ENCODE assay signal across 1 cellular context in the genomic region with DNA sequence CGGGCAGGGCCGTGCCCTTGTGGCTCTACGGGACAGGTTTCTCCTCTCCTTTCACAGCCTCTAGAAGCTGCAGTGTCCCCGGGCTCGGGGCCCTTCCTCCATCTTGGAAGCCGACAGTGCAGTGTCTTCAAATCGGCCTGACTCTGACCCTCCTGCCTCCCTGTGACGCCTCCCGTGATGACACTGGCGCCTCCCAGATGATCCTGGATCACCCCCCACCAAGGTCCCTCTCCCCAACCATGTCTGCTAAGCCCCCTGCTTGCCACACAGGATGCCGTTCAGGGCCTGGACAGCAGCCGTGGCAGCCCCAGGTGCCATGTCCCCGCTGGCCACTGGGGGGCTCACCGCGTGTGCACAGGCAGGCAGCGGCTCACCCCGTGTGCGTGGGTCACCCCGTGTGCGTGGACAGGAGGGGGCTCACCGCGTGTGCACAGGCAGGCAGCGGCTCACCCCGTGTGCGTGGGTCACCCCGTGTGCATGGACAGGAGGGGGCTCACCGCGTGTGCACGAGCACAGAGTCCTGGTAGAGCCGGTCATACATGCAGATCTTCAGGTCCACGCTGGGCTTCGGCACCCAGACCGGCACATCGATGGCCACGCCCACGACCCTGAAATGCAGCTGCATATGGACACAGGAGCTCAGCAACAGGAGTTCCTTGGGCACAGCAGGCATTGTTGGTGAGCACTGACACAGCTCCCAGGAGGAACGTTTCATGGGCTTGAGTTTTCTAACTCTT.
A peak's percentile ranks its signal among the peaks of the same experiment; 100 is the strongest.
TF ChIP-seq lines count a peak whose summit lies in the region.

No MANE protein-coding gene starts in this region.

TF ChIP-seq in K562, 482 proteins besides CTCF, POLR2A, EP300 and RAD21 (continued from another document and continues in another):
- TF ChIP-seq CREB5 (CRISPR knock-in tag; IDR thresholded peaks at IDR 0.05) (no peak), HNRNPUL1 (IDR thresholded peaks at IDR 0.05; ENCODE audit: low read length) (no peak), EZH2 (IDR thresholded peaks at IDR 0.05; ENCODE audit: borderline replicate concordance, low read depth, low read length) (0 out of 2 replicates have a peak, but pooled peaks have one; percentile 41), PHF21A (IDR thresholded peaks at IDR 0.05; ENCODE audit: borderline replicate concordance, low read depth) (no peak), CEBPG (CRISPR knock-in tag; IDR thresholded peaks at IDR 0.05) (0 out of 2 replicates have a peak, but pooled peaks have one; percentile 20), CEBPG (tag; conservative IDR thresholded peaks at IDR 0.05 in 1 of 2, IDR thresholded peaks at IDR 0.05 in 1 of 2) (no peak), FOXP4 (CRISPR knock-in tag; IDR thresholded peaks at IDR 0.05; ENCODE audit: borderline replicate concordance) (no peak), GTF2E2 (tag; IDR thresholded peaks at IDR 0.05) (no peak), ZNF407 (IDR thresholded peaks at IDR 0.05; ENCODE audit: low read depth) (no peak), NR1H2 (CRISPR knock-in tag; IDR thresholded peaks at IDR 0.05) (no peak), ILF3 (IDR thresholded peaks at IDR 0.05; ENCODE audit: borderline replicate concordance) (no peak), RBM22 (IDR thresholded peaks at IDR 0.05; ENCODE audit: low read depth, low read length, poor library complexity, severe bottlenecking) (no peak), TCF3 (CRISPR knock-in tag; IDR thresholded peaks at IDR 0.05) (no peak), KAT7 (CRISPR knock-in tag; IDR thresholded peaks at IDR 0.05; ENCODE audit: borderline replicate concordance) (no peak), SP2 (IDR thresholded peaks at IDR 0.05; ENCODE audit: extremely low read depth, low read depth, low read length, poor library complexity, severe bottlenecking) (no peak), MEF2D (tag; conservative IDR thresholded peaks at IDR 0.05; ENCODE audit: low read depth) (no peak), EGR1 (conservative IDR thresholded peaks at IDR 0.05) (no peak), TAF7 (tag; IDR thresholded peaks at IDR 0.05) (no peak), ZBTB8A (IDR thresholded peaks at IDR 0.05; ENCODE audit: partially characterized antibody) (no peak), MAFK (IDR thresholded peaks at IDR 0.05; ENCODE audit: low read length) (no peak), ZBTB33 (CRISPR knock-in tag; IDR thresholded peaks at IDR 0.05) (no peak), ZNF695 (CRISPR knock-in tag; IDR thresholded peaks at IDR 0.05) (no peak), ZNF79 (CRISPR knock-in tag; IDR thresholded peaks at IDR 0.05; ENCODE audit: low read depth) (no peak), CEBPB (tag; IDR thresholded peaks at IDR 0.05) (no peak), RCOR1 (IDR thresholded peaks at IDR 0.05; ENCODE audit: borderline replicate concordance in 1 of 2, low read depth in 2 of 2, low read length in 2 of 2) (peak in 1 of 2 experiments; percentile 31; a peak in 1 of 4 replicates), FOXK2 (conservative IDR thresholded peaks at IDR 0.05 in 1 of 2, IDR thresholded peaks at IDR 0.05 in 1 of 2; ENCODE audit: low read depth in 2 of 2) (no peak), PURB (CRISPR knock-in tag; IDR thresholded peaks at IDR 0.05; ENCODE audit: low read depth) (no peak), RFX1 (IDR thresholded peaks at IDR 0.05) (no peak), ZNF395 (CRISPR knock-in tag; IDR thresholded peaks at IDR 0.05) (no peak), ZC3H11A (IDR thresholded peaks at IDR 0.05; ENCODE audit: low read depth, low read length) (no peak), FIP1L1 (IDR thresholded peaks at IDR 0.05; ENCODE audit: low read depth, low read length, poor library complexity, severe bottlenecking) (no peak), RHOXF2B (CRISPR knock-in tag; conservative IDR thresholded peaks at IDR 0.05) (no peak), LCOR (CRISPR knock-in tag; IDR thresholded peaks at IDR 0.05) (no peak)
- TF ChIP-seq, protein P1, sequence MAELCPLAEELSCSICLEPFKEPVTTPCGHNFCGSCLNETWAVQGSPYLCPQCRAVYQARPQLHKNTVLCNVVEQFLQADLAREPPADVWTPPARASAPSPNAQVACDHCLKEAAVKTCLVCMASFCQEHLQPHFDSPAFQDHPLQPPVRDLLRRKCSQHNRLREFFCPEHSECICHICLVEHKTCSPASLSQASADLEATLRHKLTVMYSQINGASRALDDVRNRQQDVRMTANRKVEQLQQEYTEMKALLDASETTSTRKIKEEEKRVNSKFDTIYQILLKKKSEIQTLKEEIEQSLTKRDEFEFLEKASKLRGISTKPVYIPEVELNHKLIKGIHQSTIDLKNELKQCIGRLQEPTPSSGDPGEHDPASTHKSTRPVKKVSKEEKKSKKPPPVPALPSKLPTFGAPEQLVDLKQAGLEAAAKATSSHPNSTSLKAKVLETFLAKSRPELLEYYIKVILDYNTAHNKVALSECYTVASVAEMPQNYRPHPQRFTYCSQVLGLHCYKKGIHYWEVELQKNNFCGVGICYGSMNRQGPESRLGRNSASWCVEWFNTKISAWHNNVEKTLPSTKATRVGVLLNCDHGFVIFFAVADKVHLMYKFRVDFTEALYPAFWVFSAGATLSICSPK (IDR thresholded peaks at IDR 0.05; ENCODE audit: borderline replicate concordance), result no peak
- TF ChIP-seq, protein P2, sequence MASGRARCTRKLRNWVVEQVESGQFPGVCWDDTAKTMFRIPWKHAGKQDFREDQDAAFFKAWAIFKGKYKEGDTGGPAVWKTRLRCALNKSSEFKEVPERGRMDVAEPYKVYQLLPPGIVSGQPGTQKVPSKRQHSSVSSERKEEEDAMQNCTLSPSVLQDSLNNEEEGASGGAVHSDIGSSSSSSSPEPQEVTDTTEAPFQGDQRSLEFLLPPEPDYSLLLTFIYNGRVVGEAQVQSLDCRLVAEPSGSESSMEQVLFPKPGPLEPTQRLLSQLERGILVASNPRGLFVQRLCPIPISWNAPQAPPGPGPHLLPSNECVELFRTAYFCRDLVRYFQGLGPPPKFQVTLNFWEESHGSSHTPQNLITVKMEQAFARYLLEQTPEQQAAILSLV (tag; IDR thresholded peaks at IDR 0.05), result no peak
